Comparison of ENCODE assay signal across 8 cellular contexts in genomic region chr6:123380257-123380656, GRCh38.
A peak's percentile ranks its signal among the peaks of the same experiment; 100 is the strongest.
DNase-seq lines count a peak whose midpoint lies in the region; ATAC-seq lines count a peak whose summit lies in the region.

No MANE protein-coding gene starts in this region.

- no peak overlapping the region for H3K27ac Mint-ChIP-seq in activated T-cell treated with anti-CD3 and anti-CD28 coated beads, Interleukin-2, amount 50 U/mL, for 72 hours

- no peaks in the 10 kb centered on the region for H3K36me3 Mint-ChIP-seq in activated T-cell treated with anti-CD3 and anti-CD28 coated beads, Interleukin-2, amount 50 U/mL, for 72 hours (ENCODE audit: insufficient read depth in 2 of 2)

- ATAC-seq in HG03432 (IDR thresholded peaks at IDR 0.05; ENCODE audit: unreplicated experiment): peak; percentile 75
- no peak for ATAC-seq in activated T-cell treated with anti-CD3 and anti-CD28 coated beads, Interleukin-2, amount 50 U/mL, for 72 hours (replicated peaks in 1 of 2)
- no peak for ATAC-seq in GM19463 (IDR thresholded peaks at IDR 0.05; ENCODE audit: unreplicated experiment)

- DNase-seq in DMS153 (lab: John Stamatoyannopoulos, UW) (peak; percentile 62), NCI-H748 treated with DMSO at 0.1 percent for 48 hours (lab: John Stamatoyannopoulos, UW) (peak; percentile 91), fibroblast of peridontal ligament (ENCODE audit: extremely low read depth) (peak; percentile 10), superior temporal gyrus (ENCODE audit: extremely low spot score) (peak; percentile 77)
- no peak for DNase-seq in activated T-cell treated with anti-CD3 and anti-CD28 coated beads, Interleukin-2, amount 50 U/mL, for 72 hours
- DNase-seq in activated CD4-positive, alpha-beta T cell treated with anti-CD3 and anti-CD28 coated beads, Interleukin-2, amount 50 U/mL, for 48 hours: no peak

- no peaks in the 10 kb centered on the region for H3K4me1 Mint-ChIP-seq in activated T-cell treated with anti-CD3 and anti-CD28 coated beads, Interleukin-2, amount 50 U/mL, for 72 hours (ENCODE audit: low read depth)

- no peak overlapping the region for H3K4me3 Mint-ChIP-seq in activated T-cell treated with anti-CD3 and anti-CD28 coated beads, Interleukin-2, amount 50 U/mL, for 72 hours

- no peaks in the 10 kb centered on the region for H3K27me3 Mint-ChIP-seq in activated T-cell treated with anti-CD3 and anti-CD28 coated beads, Interleukin-2, amount 50 U/mL, for 72 hours (ENCODE audit: low read depth)

- no peaks in the 10 kb centered on the region for H3K9me3 Mint-ChIP-seq in activated T-cell treated with anti-CD3 and anti-CD28 coated beads, Interleukin-2, amount 50 U/mL, for 72 hours

Comparison
In these comparisons a context has a peak if more than half of its experiments do, and no peak if none do; other contexts are left out.
1. DNase-seq: peak in DMS153 (single experiment), NCI-H748 treated with DMSO at 0.1 percent for 48 hours (single experiment), fibroblast of peridontal ligament (single experiment) and superior temporal gyrus (single experiment); none in activated T-cell treated with anti-CD3 and anti-CD28 coated beads, Interleukin-2, amount 50 U/mL, for 72 hours (0 of 2) and activated CD4-positive, alpha-beta T cell treated with anti-CD3 and anti-CD28 coated beads, Interleukin-2, amount 50 U/mL, for 48 hours (0 of 2).